ENCODE assay signal across 8 cellular contexts in the genomic region with DNA sequence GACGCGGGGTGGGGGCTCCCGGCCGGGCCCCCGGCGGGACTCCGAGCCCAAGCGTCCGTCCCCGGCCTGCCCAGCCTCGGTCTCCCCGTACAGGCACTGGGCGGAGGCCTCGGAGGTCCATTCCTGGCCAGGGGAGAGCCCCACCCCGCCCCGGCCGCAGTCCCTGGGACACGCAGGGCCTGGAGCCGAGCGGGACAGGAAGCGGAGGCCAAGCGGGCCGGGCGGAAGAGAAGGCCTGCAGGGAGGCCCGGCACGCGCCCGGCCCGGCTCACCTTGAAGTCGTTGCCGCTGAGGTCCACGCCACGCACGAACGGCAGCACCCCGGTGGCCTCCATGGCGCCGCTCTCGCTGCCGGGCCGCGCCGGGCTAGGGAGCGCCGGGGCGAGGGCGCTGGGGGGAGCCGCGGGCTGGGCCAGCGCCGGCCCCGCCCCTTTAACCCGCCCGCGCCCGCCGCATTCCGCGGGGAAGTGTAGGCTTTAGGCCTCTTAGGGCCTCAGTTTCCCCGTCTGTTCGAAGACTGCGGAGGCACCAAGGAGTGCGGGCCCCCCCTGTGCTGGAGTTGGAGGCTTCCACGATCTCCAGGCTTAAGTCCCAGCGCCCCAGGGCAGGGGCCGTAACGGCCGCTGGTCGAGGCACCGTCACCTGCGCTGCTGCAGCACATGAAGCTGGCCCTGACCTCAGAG. TPM values are rescaled to one million over a fixed set of nuclear protein-coding genes. Genes with fewer than 3 reads are reported as not detected.
DNase-seq lines count a peak whose midpoint lies in the region; ATAC-seq and TF ChIP-seq lines count a peak whose summit lies in the region.

A gene (minus strand): TSS at position 383 of the 683 bp plus-strand sequence. CDS start 48 bp downstream, at position 335.

- H3K4me2 ChIP-seq in OCI-LY7 (ENCODE audit: low read length), result peak within 1 kb of the TSS; percentile 98

- H3K27ac ChIP-seq in OCI-LY7 (ENCODE audit: low read depth, low read length, poor library complexity, severe bottlenecking), result peak within 1 kb of the TSS; percentile 49
- peak within 1 kb of the TSS; percentile 96 to 99 (median 98) for H3K27ac ChIP-seq in esophagus squamous epithelium
- peak within 1 kb of the TSS; percentile 87 for H3K27ac ChIP-seq in muscle layer of colon (ENCODE audit: low read depth, low read length)

- H3K9me3 ChIP-seq in Caco-2 (no peaks in the 10 kb centered on the region), OCI-LY7 (ENCODE audit: low read length) (no peaks in the 10 kb centered on the region), esophagus squamous epithelium (no peaks in the 10 kb centered on the region), muscle layer of colon (ENCODE audit: low read length) (no peaks in the 10 kb centered on the region)

- peaks cover 4% of the 10 kb centered on the region for H3K4me1 Mint-ChIP-seq in Caco-2 (ENCODE audit: low read depth, unreplicated experiment)
- H3K4me1 Mint-ChIP-seq in activated T-helper 1 cell treated with anti-CD3 and anti-CD28 coated beads, Interleukin-12 subunit alpha, Interleukin-12 subunit beta, Interleukin-2, Interleukin-4 antibody, amounts not matched to agents 30 ng/mL and 10 ng/mL and 1 ng/mL, durations not matched to agents 14 hours and 24 hours and 36 hours (ENCODE audit: low read depth), result peaks cover 31% of the 10 kb centered on the region

- peak within 1 kb of the TSS; percentile 82 for H3K9ac ChIP-seq in muscle layer of colon (ENCODE audit: low read length)

- no peaks in the 10 kb centered on the region for H3K27me3 Mint-ChIP-seq in Caco-2 (ENCODE audit: insufficient read depth, unreplicated experiment)
- H3K27me3 Mint-ChIP-seq in activated T-helper 1 cell treated with anti-CD3 and anti-CD28 coated beads, Interleukin-12 subunit alpha, Interleukin-12 subunit beta, Interleukin-2, Interleukin-4 antibody, amounts not matched to agents 30 ng/mL and 10 ng/mL and 1 ng/mL, durations not matched to agents 14 hours and 24 hours and 36 hours (ENCODE audit: insufficient read depth), result no peaks in the 10 kb centered on the region

- TF ChIP-seq POLR2A in esophagus squamous epithelium (IDR thresholded peaks at IDR 0.05), result peak in 2 of 4 donors; percentile 71 to 82

- peaks cover 52% of the 10 kb centered on the region for H3K36me3 Mint-ChIP-seq in Caco-2 (ENCODE audit: insufficient read depth, unreplicated experiment)
- peaks cover 12% of the 10 kb centered on the region for H3K36me3 Mint-ChIP-seq in activated T-helper 1 cell treated with anti-CD3 and anti-CD28 coated beads, Interleukin-12 subunit alpha, Interleukin-12 subunit beta, Interleukin-2, Interleukin-4 antibody, amounts not matched to agents 30 ng/mL and 10 ng/mL and 1 ng/mL, durations not matched to agents 14 hours and 24 hours and 36 hours (ENCODE audit: low read depth)

- H3K79me2 ChIP-seq in OCI-LY7 (ENCODE audit: insufficient read depth, low read depth, low read length), result peaks cover 15% of the 10 kb centered on the region; the same call in 1 of the 2 replicates

- BruUV-seq in Caco-2 (replicated peaks; lab: Mats Ljungman, UMichigan) (no TSS peak), OCI-LY7 (replicated peaks; lab: Mats Ljungman, UMichigan) (no TSS peak)

- ATAC-seq in GM19351 (IDR thresholded peaks at IDR 0.05; ENCODE audit: unreplicated experiment), result no peak

- WGBS in esophagus squamous epithelium, 2 donors, result no CpG with 5 or more reads among the region's 71 CpGs

- no peaks in the 10 kb centered on the region for H3K27me3 ChIP-seq in Caco-2 (replicated peaks; ENCODE audit: control insufficient read depth, insufficient read depth, low read length)
- no peaks in the 10 kb centered on the region for H3K27me3 ChIP-seq in H7 (ENCODE audit: control insufficient read depth, insufficient read depth, low read length)
- H3K27me3 ChIP-seq in esophagus squamous epithelium, result no peaks in the 10 kb centered on the region
- H3K27me3 ChIP-seq in muscle layer of colon (ENCODE audit: control insufficient read depth in 1 of 2, insufficient read depth in 2 of 2, low read length in 2 of 2), result no peaks in the 10 kb centered on the region

- CTCF ChIA-PET in Caco-2 (lab: Charles Lee) (interaction anchor here (0.5 kb wide), 1 partner anchor 286 kb away, joined by 3 read pairs; a partner anchor contains a TSS), OCI-LY7 (lab: Charles Lee; ENCODE audit: unreplicated experiment) (no interaction called here)

- intact Hi-C loops in Caco-2 (cut with micrococcal nuclease; ENCODE audit: unreplicated experiment), result loop anchor here (1.0 to 5.0 kb wide), 2 partner anchors 10 to 76 kb away; a partner anchor contains a TSS
- intact Hi-C loops in OCI-LY7 (cut with micrococcal nuclease; ENCODE audit: unreplicated experiment), result loop anchor here (2.0 to 5.0 kb wide), 2 partner anchors 74 to 104 kb away; a partner anchor contains a TSS
- intact Hi-C loops in activated T-helper 1 cell treated with anti-CD3 and anti-CD28 coated beads, Interleukin-12 subunit alpha, Interleukin-12 subunit beta, Interleukin-2, Interleukin-4 antibody, amounts not matched to agents 30 ng/mL and 10 ng/mL and 1 ng/mL, durations not matched to agents 14 hours and 24 hours and 36 hours (cut with micrococcal nuclease), result loop anchor here (1.0 kb wide), 1 partner anchor 10 kb away; no protein-coding TSS in a partner anchor
- intact Hi-C loops in esophagus squamous epithelium (cut with DNase I), result no loop called here

- H2AFZ ChIP-seq in OCI-LY7 (ENCODE audit: low read length), result peak within 1 kb of the TSS; percentile 96

- DNase-seq in Caco-2 (peak; percentile 69 to 74), H7 (peak; percentile 92), OCI-LY7 (ENCODE audit: low spot score) (peak; percentile 60), esophagus squamous epithelium (lab: John Stamatoyannopoulos, UW) (no peak)
- peak; percentile 50 for DNase-seq in activated T-helper 1 cell treated with anti-CD3 and anti-CD28 coated beads, Interleukin-12 subunit alpha, Interleukin-12 subunit beta, Interleukin-2, Interleukin-4 antibody, amounts not matched to agents 30 ng/mL and 10 ng/mL and 1 ng/mL, durations not matched to agents 14 hours and 24 hours and 36 hours (ENCODE audit: low spot score)
- DNase-seq in stimulated activated naive CD4-positive, alpha-beta T cell treated with Interleukin-2 at 50 U/mL for 16 hours (lab: John Stamatoyannopoulos, UW), result peak; percentile 43

- H3K27ac Mint-ChIP-seq in Caco-2 (ENCODE audit: unreplicated experiment), result peak within 1 kb of the TSS; percentile 96
- H3K27ac Mint-ChIP-seq in activated T-helper 1 cell treated with anti-CD3 and anti-CD28 coated beads, Interleukin-12 subunit alpha, Interleukin-12 subunit beta, Interleukin-2, Interleukin-4 antibody, amounts not matched to agents 30 ng/mL and 10 ng/mL and 1 ng/mL, durations not matched to agents 14 hours and 24 hours and 36 hours, result peak within 1 kb of the TSS; percentile 89

- H4K20me1 ChIP-seq in OCI-LY7 (ENCODE audit: insufficient read depth, low read length), result no peaks in the 10 kb centered on the region

- H3K36me3 ChIP-seq in Caco-2 (ENCODE audit: control insufficient read depth, insufficient read depth, low read length), result peaks cover 3% of the 10 kb centered on the region
- peaks cover 21% of the 10 kb centered on the region for H3K36me3 ChIP-seq in H7 (replicated peaks; ENCODE audit: control insufficient read depth, insufficient read depth, low read length)
- H3K36me3 ChIP-seq in OCI-LY7 (ENCODE audit: insufficient read depth, low read length), result peaks cover 28% of the 10 kb centered on the region
- peaks cover 20 to 45% (median 28%) of the 10 kb centered on the region in 3 donors for H3K36me3 ChIP-seq in esophagus squamous epithelium
- H3K36me3 ChIP-seq in muscle layer of colon (ENCODE audit: insufficient read depth, low read length), result peaks cover 40% of the 10 kb centered on the region

- H3K4me1 ChIP-seq in Caco-2, result peaks cover 31% of the 10 kb centered on the region
- H3K4me1 ChIP-seq in OCI-LY7 (ENCODE audit: insufficient read depth, low read length, poor library complexity, severe bottlenecking), result peaks cover 33% of the 10 kb centered on the region
- peaks cover 44 to 61% (median 45%) of the 10 kb centered on the region in 3 donors for H3K4me1 ChIP-seq in esophagus squamous epithelium
- H3K4me1 ChIP-seq in muscle layer of colon (ENCODE audit: insufficient read depth, low read length), result peaks cover 36% of the 10 kb centered on the region

- H3K4me3 Mint-ChIP-seq in Caco-2 (ENCODE audit: unreplicated experiment), result peak within 1 kb of the TSS; percentile 95
- peak within 1 kb of the TSS; percentile 99 for H3K4me3 Mint-ChIP-seq in activated T-helper 1 cell treated with anti-CD3 and anti-CD28 coated beads, Interleukin-12 subunit alpha, Interleukin-12 subunit beta, Interleukin-2, Interleukin-4 antibody, amounts not matched to agents 30 ng/mL and 10 ng/mL and 1 ng/mL, durations not matched to agents 14 hours and 24 hours and 36 hours

- H3K4me3 ChIP-seq in Caco-2 (ENCODE audit: low read depth, low read length) (peak within 1 kb of the TSS; percentile 91), H7 (ENCODE audit: insufficient read depth, low read depth, low read length) (peak within 1 kb of the TSS; percentile 92), OCI-LY7 (ENCODE audit: low read depth, low read length, poor library complexity, severe bottlenecking) (peak within 1 kb of the TSS; percentile 89), esophagus squamous epithelium (peak within 1 kb of the TSS; percentile 83 to 96 (median 90)), muscle layer of colon (ENCODE audit: low read depth in 1 of 2, low read length in 2 of 2) (peak within 1 kb of the TSS; percentile 72 to 96)

- no peaks in the 10 kb centered on the region for H3K9me2 ChIP-seq in OCI-LY7 (ENCODE audit: insufficient read depth, low read length)

- POLR2A ChIA-PET in Caco-2 (lab: Charles Lee), result interaction anchor here (0.6 to 0.8 kb wide), 2 partner anchors 9 to 56 kb away, joined by 3 to 4 read pairs; a partner anchor contains a TSS
- POLR2A ChIA-PET in OCI-LY7 (lab: Charles Lee), result interaction anchor here (0.8 kb wide), 1 partner anchor 10 kb away, joined by 3 read pairs; no protein-coding TSS in a partner anchor

- no peaks in the 10 kb centered on the region for H3K9me3 Mint-ChIP-seq in Caco-2 (ENCODE audit: unreplicated experiment)
- no peaks in the 10 kb centered on the region for H3K9me3 Mint-ChIP-seq in activated T-helper 1 cell treated with anti-CD3 and anti-CD28 coated beads, Interleukin-12 subunit alpha, Interleukin-12 subunit beta, Interleukin-2, Interleukin-4 antibody, amounts not matched to agents 30 ng/mL and 10 ng/mL and 1 ng/mL, durations not matched to agents 14 hours and 24 hours and 36 hours

- TF ChIP-seq CTCF in Caco-2 (IDR thresholded peaks at IDR 0.05; ENCODE audit: insufficient read depth in 1 of 2, low read depth in 1 of 2, low read length in 1 of 2, severe bottlenecking in 1 of 2, unreplicated experiment in 1 of 2) (no peak), OCI-LY7 (conservative IDR thresholded peaks at IDR 0.05; ENCODE audit: low read length) (no peak), esophagus squamous epithelium (IDR thresholded peaks at IDR 0.05) (peak in 1 of 6 experiments; percentile 2)

RNA-seq across cellular contexts. Expression of the gene that starts here (rescaled TPM):
- total RNA-seq in Caco-2 (2022) (343 and 392 TPM in 2 replicates), OCI-LY7 (2022) (219 and 235 TPM in 2 replicates), esophagus squamous epithelium (100 to 1,000 TPM; 190 to 344 (median 232) TPM)
- total RNA-seq in H7 (2014; rRNA removed; shearing (Covaris generic)), result 199 and 225 TPM in 2 replicates
- total RNA-seq in OCI-LY7 (2014; rRNA removed; shearing (Covaris generic)), result 141 and 155 TPM in 2 replicates
- 268 and 275 TPM in 2 replicates for total RNA-seq in activated T-helper 1 cell treated with anti-CD3 and anti-CD28 coated beads, Interleukin-12 subunit alpha, Interleukin-12 subunit beta, Interleukin-2, Interleukin-4 antibody, amounts not matched to agents 30 ng/mL and 10 ng/mL and 1 ng/mL, durations not matched to agents 14 hours and 24 hours and 36 hours
